10 cellular contexts compared by ENCODE assay signal in the genomic region with DNA sequence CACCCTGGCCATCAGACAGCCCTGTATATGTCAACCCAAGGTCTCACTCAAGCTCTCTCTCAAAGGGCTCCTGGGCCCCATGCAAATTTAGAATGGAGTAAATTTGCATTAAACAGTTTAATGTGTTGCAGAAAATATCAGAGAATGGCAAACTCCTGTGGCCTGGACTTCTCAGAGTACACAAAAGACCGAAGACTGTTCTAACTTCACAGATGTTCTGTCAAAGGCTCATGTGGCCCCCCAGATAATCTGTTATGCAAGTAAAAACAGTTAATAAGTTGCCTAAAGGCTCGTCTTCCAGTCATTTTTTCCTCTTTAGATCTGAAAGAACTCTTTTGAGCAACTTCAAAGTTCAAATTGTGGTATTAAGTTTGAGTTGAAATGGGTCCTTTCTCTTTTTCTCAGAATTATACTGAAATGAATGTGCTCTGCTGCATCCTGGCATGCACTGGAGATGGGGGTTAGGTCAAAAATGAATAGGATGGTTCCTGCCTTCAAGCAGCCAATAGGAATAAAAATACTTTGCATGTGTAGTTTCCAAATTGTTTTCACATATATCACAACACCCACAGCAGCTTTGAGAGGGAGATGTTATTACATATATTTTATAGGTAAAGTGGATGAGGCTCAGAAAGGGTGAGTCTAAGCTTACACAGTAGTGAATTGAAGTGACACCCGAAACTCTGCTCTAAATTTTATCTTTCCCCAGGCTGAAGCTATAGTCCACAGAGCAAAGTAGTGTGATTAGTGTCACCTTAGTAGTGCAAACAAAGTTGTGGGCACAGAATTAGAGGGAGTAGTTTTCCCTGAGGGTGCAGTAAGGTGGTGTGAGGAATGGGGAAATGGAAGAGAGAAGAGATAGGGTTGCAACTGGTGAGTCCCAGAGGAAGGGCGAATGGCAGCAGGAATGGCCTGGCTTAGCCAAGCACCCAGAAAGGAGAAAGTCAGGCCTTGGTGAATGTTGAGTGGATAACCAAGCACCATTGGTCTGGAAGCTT.
A peak's percentile ranks its signal among the peaks of the same experiment; 100 is the strongest.
DNase-seq lines count a peak whose midpoint lies in the region; ATAC-seq, FAIRE-seq and TF ChIP-seq lines count a peak whose summit lies in the region.
"Had no signal": no experiment of that assay in that cellular context is flagged by ENCODE, and none has a peak within 500 bp of the region (broad histone marks: within the 10 kb centered on the region; RNA-seq: fewer than 3 reads in every experiment).

No MANE protein-coding gene starts in this region.

- intact Hi-C loops in IMR-90 (cut with micrococcal nuclease) (no loop called here), HepG2 (cut with micrococcal nuclease; ENCODE audit: unreplicated experiment) (no loop called here)

- 89% methylated on average over 1 of the region's 4 CpGs; no CpG with 5 or more reads in 1 of the 2 experiments for WGBS in IMR-90 (ENCODE audit: extremely low coverage in 2 of 2, insufficient read length in 1 of 2), 2 experiments
- 44% methylated on average over 4 of the region's 4 CpGs for WGBS in HepG2 (ENCODE audit: low lambda C conversion rate)

- no peak overlapping the region for H3K14ac ChIP-seq in IMR-90 (replicated peaks; ENCODE audit: low read depth, low read length)

- POLR2A ChIA-PET in IMR-90 (lab: Charles Lee; ENCODE audit: unreplicated experiment) = no interaction called here
- POLR2A ChIA-PET in HepG2 (lab: Yijun Ruan, JAX) = interaction anchor here (0.8 kb wide), 1 partner anchor 27 kb away, joined by 3 read pairs; no protein-coding TSS in a partner anchor

- peaks cover 5% of the 10 kb centered on the region for H3K4me1 ChIP-seq in IMR-90 (ENCODE audit: control insufficient read depth, insufficient read depth, low read length)
- peaks cover 62% of the 10 kb centered on the region for H3K4me1 ChIP-seq in HepG2 (ENCODE audit: insufficient read depth, low read length)

- in situ Hi-C loops in IMR-90 (cut with MboI; ENCODE audit: low sequenced_read_pairs) = no loop called here
- in situ Hi-C loops in HepG2 (cut with HindIII; ENCODE audit: extremely low pct_ligation_motif_present, low pct_unique_long_range_greater_than_20kb) = loop anchor here (10.0 kb wide), 1 partner anchor 112 kb away; no protein-coding TSS in a partner anchor

- H3K27me3 ChIP-seq in IMR-90 (ENCODE audit: control insufficient read depth, insufficient read depth, low read length) = no peaks in the 10 kb centered on the region
- no peaks in the 10 kb centered on the region for H3K27me3 ChIP-seq in HepG2 (ENCODE audit: control insufficient read depth in 1 of 2, insufficient read depth in 2 of 2, low read length in 2 of 2)

- H2BK5ac ChIP-seq in IMR-90 (ENCODE audit: low read depth, low read length, poor library complexity, severe bottlenecking) = no peak overlapping the region

- 0 out of 2 replicates have a peak overlapping the region, but pooled peaks have one; percentile 10 for H3K18ac ChIP-seq in IMR-90 (ENCODE audit: low read depth, low read length)

- FAIRE-seq in HepG2 (lab: Jason Lieb, UNC) = peak; percentile 43
- FAIRE-seq: A204.1 had no signal

- BruUV-seq in IMR-90 (replicated peaks; lab: Mats Ljungman, UMichigan) (no TSS peak), HepG2 (replicated peaks; lab: Mats Ljungman, UMichigan) (no TSS peak)

- no peak overlapping the region for H2BK120ac ChIP-seq in IMR-90 (ENCODE audit: low read depth, low read length)

- H3K9ac ChIP-seq in IMR-90 (ENCODE audit: low read depth, low read length) = no peak overlapping the region
- H3K9ac ChIP-seq in HepG2 (ENCODE audit: insufficient read depth, low read depth, low read length) = no peak overlapping the region

- H4K5ac ChIP-seq in IMR-90 (ENCODE audit: low read depth, low read length) = no peak overlapping the region

- H4K20me1 ChIP-seq in IMR-90 (ENCODE audit: insufficient read depth, low read length) (no peaks in the 10 kb centered on the region), HepG2 (ENCODE audit: insufficient read depth, low read length) (no peaks in the 10 kb centered on the region)

- no peaks in the 10 kb centered on the region for H3K79me2 ChIP-seq in HepG2 (ENCODE audit: insufficient read depth, low read length)

- H3K23ac ChIP-seq in IMR-90 (ENCODE audit: low read depth, low read length) = no peak overlapping the region

- H3K9me3 ChIP-seq in IMR-90 (ENCODE audit: control insufficient read depth, insufficient read depth, low read length) (no peaks in the 10 kb centered on the region), HepG2 (ENCODE audit: low read length) (no peaks in the 10 kb centered on the region)

- TF ChIP-seq CTCF in IMR-90 (conservative IDR thresholded peaks at IDR 0.05; ENCODE audit: low read depth, low read length) (no peak), HepG2 (CRISPR knock-in tag; IDR thresholded peaks at IDR 0.05) (no peak)

- TF ChIP-seq RAD21 in IMR-90 (IDR thresholded peaks at IDR 0.05; ENCODE audit: low read length) (no peak), HepG2 (CRISPR knock-in tag; IDR thresholded peaks at IDR 0.05) (no peak)

- dilution Hi-C loops in IMR-90 (cut with HindIII; ENCODE audit: low sequenced_read_pairs, unreplicated experiment) = no loop called here

- no peaks in the 10 kb centered on the region for H3K36me3 ChIP-seq in IMR-90 (ENCODE audit: control insufficient read depth, insufficient read depth, low read length)
- no peaks in the 10 kb centered on the region for H3K36me3 ChIP-seq in HepG2 (replicated peaks in 1 of 2; ENCODE audit: control insufficient read depth in 1 of 2, insufficient read depth in 2 of 2, low read length in 2 of 2)

- DNase-seq in activated CD4-positive, CD25-positive, alpha-beta regulatory T cell treated with anti-CD3 and anti-CD28 coated beads, Interleukin-2, amount 50 U/mL, for 72 hours = no peak
- no peak for DNase-seq in IMR-90
- peak; percentile 16 for DNase-seq in HepG2 (ENCODE audit: low spot score)
- no peak for DNase-seq in NOMO-1 treated with dmso at 0.1 percent for 144 hours (lab: John Stamatoyannopoulos, UW; ENCODE audit: unreplicated experiment)
- no peak for DNase-seq in NCI-H2171 treated with DMSO at 0.1 percent for 48 hours (lab: John Stamatoyannopoulos, UW)
- DNase-seq in GF-D8 (lab: John Stamatoyannopoulos, UW) = no peak
- DNase-seq: NCI-H510A had no signal

- H2BK15ac ChIP-seq in IMR-90 (ENCODE audit: low read depth, low read length) = no peak overlapping the region

- H2AFZ ChIP-seq in IMR-90 (replicated peaks; ENCODE audit: low read length, poor library complexity) (no peak overlapping the region), HepG2 (ENCODE audit: low read length) (no peak overlapping the region)

- CTCF ChIA-PET in IMR-90 (lab: Yijun Ruan, JAX) = no interaction called here
- CTCF ChIA-PET in HepG2 (lab: Yijun Ruan, JAX; ENCODE audit: low intra/inter-chr PET ratio, low total read pairs) = no interaction called here

- no peak overlapping the region for H4K8ac ChIP-seq in IMR-90 (ENCODE audit: low read depth in 2 of 2, low read length in 2 of 2)

- TF ChIP-seq POLR2A in IMR-90 (IDR thresholded peaks at IDR 0.05; ENCODE audit: low read depth, low read length) (no peak), HepG2 (IDR thresholded peaks at IDR 0.05; ENCODE audit: insufficient read depth in 1 of 2, low read depth in 2 of 2, low read length in 2 of 2) (no peak)

- TF ChIP-seq EP300 in HepG2 (IDR thresholded peaks at IDR 0.05; ENCODE audit: low read depth in 2 of 2, low read length in 2 of 2) (peak in 1 of 2 experiments; percentile 62; a peak in 2 of 4 replicates), HepG2 (CRISPR knock-in tag; IDR thresholded peaks at IDR 0.05; ENCODE audit: borderline replicate concordance) (no peak)

- ATAC-seq in activated CD4-positive, CD25-positive, alpha-beta regulatory T cell treated with anti-CD3 and anti-CD28 coated beads, Interleukin-2, amount 50 U/mL, for 24 hours = peak; percentile 60 to 61
- peak; percentile 73 for ATAC-seq in GM21529 (IDR thresholded peaks at IDR 0.05; ENCODE audit: unreplicated experiment)
- ATAC-seq in IMR-90 (ENCODE audit: low read depth) = no peak
- ATAC-seq in HepG2 = no peak

- no peak overlapping the region for H2AK5ac ChIP-seq in IMR-90 (ENCODE audit: low read depth, low read length)

- no peak overlapping the region for H2AK9ac ChIP-seq in IMR-90 (replicated peaks; ENCODE audit: low read depth, low read length, poor library complexity)

- no peak overlapping the region for H3K4me2 ChIP-seq in IMR-90 (ENCODE audit: low read depth, low read length)
- peak overlapping the region; percentile 89 for H3K4me2 ChIP-seq in HepG2 (ENCODE audit: low read depth, low read length)

- H2BK20ac ChIP-seq in IMR-90 (ENCODE audit: low read depth, low read length) = no peak overlapping the region

- H3K4me3 ChIP-seq in IMR-90 (ENCODE audit: insufficient read depth, low read depth, low read length) (no peak overlapping the region), HepG2 (replicated peaks in 1 of 3; ENCODE audit: insufficient read depth in 1 of 3, low read depth in 2 of 3, low read length in 3 of 3) (no peak overlapping the region)

- H3K9me1 ChIP-seq in IMR-90 (ENCODE audit: insufficient read depth, low read length) = no peaks in the 10 kb centered on the region

- H3K56ac ChIP-seq in IMR-90 (ENCODE audit: extremely low read depth, insufficient read depth, low read length) = no peak overlapping the region

- no peak overlapping the region for H4K91ac ChIP-seq in IMR-90 (ENCODE audit: insufficient read depth, low read depth, low read length)

- no peak overlapping the region for H3K4ac ChIP-seq in IMR-90 (ENCODE audit: low read depth, low read length)

- no peaks in the 10 kb centered on the region for H3K79me1 ChIP-seq in IMR-90 (ENCODE audit: low read depth in 1 of 2, low read length in 2 of 2)

- H3K27ac ChIP-seq in IMR-90 (ENCODE audit: insufficient read depth, low read length) (no peak overlapping the region), HepG2 (ENCODE audit: extremely low read length, insufficient read depth, low read length) (peak overlapping the region; percentile 99)

TF ChIP-seq in IMR-90, 13 proteins besides CTCF, POLR2A, EP300 and RAD21:
- TF ChIP-seq NFE2L2 (IDR thresholded peaks at IDR 0.05; ENCODE audit: low read depth, low read length) = no peak
TF ChIP-seq in IMR-90: peak in this region for 0.

TF ChIP-seq in HepG2, 621 proteins besides CTCF, POLR2A, EP300 and RAD21 (continues in another document):
- TF ChIP-seq ZNF639 (CRISPR knock-in tag; conservative IDR thresholded peaks at IDR 0.05) = no peak

Comparison
In these comparisons a context has a peak if more than half of its experiments do, and no peak if none do; other contexts are left out.
1. ATAC-seq: peak in activated CD4-positive, CD25-positive, alpha-beta regulatory T cell treated with anti-CD3 and anti-CD28 coated beads, Interleukin-2, amount 50 U/mL, for 24 hours (2 of 2) and GM21529 (single experiment); none in IMR-90 (single experiment) and HepG2 (single experiment).